12 cellular contexts compared by ENCODE assay signal in the genomic region with DNA sequence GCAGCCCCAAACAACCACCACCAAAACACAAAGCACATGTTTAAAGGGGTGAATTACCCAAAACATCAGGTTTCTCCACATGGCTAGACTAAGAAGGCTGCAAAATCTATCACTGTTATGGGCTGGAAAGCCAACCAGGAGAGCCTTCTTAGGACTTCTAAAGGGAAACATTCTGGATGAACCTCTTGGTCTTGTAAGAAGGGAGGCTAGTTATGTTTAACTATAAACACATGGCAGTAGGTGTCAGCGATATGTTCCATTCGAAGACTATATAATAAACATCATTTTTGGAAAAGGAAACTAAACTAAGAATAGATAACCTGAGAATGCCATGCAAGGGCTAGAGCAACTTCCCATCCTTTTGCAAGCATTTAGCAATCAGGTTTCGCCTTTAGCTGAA.
"Had no signal": no experiment of that assay in that cellular context is flagged by ENCODE, and none has a peak within 500 bp of the region (broad histone marks: within the 10 kb centered on the region; RNA-seq: fewer than 3 reads in every experiment).

No MANE protein-coding gene starts in this region.

- ATAC-seq: left ventricle myocardium superior, pancreas had no signal

- H3K27me3 Mint-ChIP-seq: activated CD4-positive, alpha-beta memory T cell treated with anti-CD3 and anti-CD28 coated beads, Interleukin-2, amount 10 ng/mL, durations not matched to agents 7 days and 5 days had no signal

- H3K27ac ChIP-seq: pancreas, tibial artery, uterus had no signal

- H3K27ac Mint-ChIP-seq: activated CD4-positive, alpha-beta memory T cell treated with anti-CD3 and anti-CD28 coated beads, Interleukin-2, amount 10 ng/mL, durations not matched to agents 7 days and 5 days had no signal

- H3K9me3 ChIP-seq: pancreas, tibial artery, uterus had no signal

- H3K36me3 ChIP-seq: pancreas, tibial artery, uterus had no signal

- H3K27me3 ChIP-seq: pancreas, tibial artery, uterus had no signal

- H3K9me3 Mint-ChIP-seq: activated CD4-positive, alpha-beta memory T cell treated with anti-CD3 and anti-CD28 coated beads, Interleukin-2, amount 10 ng/mL, durations not matched to agents 7 days and 5 days; activated T-helper 2 cell treated with anti-CD3 and anti-CD28 coated beads, Interferon-gamma antibody, Interleukin-2, Interleukin-4, amounts not matched to agents 10 μg/mL and 5 μg/mL and 100 μg/mL, durations not matched to agents 14 hours and 24 hours and 36 hours; neural crest cell had no signal

- H3K4me1 ChIP-seq: pancreas, uterus had no signal

- DNase-seq: activated CD4-positive, alpha-beta memory T cell treated with anti-CD3 and anti-CD28 coated beads, Interleukin-2, amount 10 ng/mL, durations not matched to agents 7 days and 5 days; activated CD4-positive, alpha-beta T cell treated with anti-CD3 and anti-CD28 coated beads for 1 hour; activated CD8-positive, alpha-beta memory T cell treated with anti-CD3 and anti-CD28 coated beads, Interleukin-2, amount 50 U/mL, for 48 hours; left ventricle myocardium superior; mesenchymal stem cell; pancreas; stimulated activated CD4-positive, alpha-beta T cell treated with anti-CD3 and anti-CD28 coated beads, Interleukin-4, amount 100 ng/mL, for 24 hours; T-helper 2 cell; tibial artery; uterus had no signal

- H3K4me3 Mint-ChIP-seq: activated CD4-positive, alpha-beta memory T cell treated with anti-CD3 and anti-CD28 coated beads, Interleukin-2, amount 10 ng/mL, durations not matched to agents 7 days and 5 days; neural crest cell had no signal

- H3K4me3 ChIP-seq: pancreas, tibial artery, uterus had no signal
